In the genomic region with DNA sequence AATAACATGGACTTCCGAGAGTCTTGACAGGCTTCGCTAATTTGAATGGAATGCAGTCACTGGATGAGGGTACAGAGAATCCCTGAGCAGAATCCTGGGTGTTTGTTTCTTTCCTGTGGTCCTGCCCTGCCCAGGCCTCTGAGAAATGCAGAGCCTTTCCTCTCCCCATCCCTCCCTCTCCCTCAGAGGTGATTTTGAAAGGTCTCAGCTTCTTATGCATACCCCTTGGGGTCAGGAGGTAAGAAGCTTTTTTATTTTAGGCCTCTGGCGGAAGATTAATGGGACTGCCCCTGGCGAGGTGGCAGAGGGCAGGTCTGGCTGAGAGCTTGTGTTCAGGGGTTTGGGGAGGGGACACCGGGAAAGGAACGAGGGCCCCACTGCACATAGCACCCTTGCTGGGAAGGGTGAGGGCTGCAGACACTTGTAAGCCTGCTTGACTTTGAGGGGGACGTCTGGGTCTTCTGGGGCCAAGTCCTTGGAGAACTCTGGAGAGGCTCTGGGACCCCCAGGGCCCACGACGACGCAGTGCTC, we compare ENCODE assay signal across 10 cellular contexts.
DNase-seq lines count a peak whose midpoint lies in the region; ATAC-seq and TF ChIP-seq lines count a peak whose summit lies in the region.
"Had no signal": no experiment of that assay in that cellular context is flagged by ENCODE, and none has a peak within 500 bp of the region (broad histone marks: within the 10 kb centered on the region; RNA-seq: fewer than 3 reads in every experiment).

No MANE protein-coding gene starts in this region.

- H3K36me3 Mint-ChIP-seq in GM23338 (ENCODE audit: low read depth) = no peaks in the 10 kb centered on the region; the same call in 2 of the 3 replicates
- H3K36me3 Mint-ChIP-seq: CD4-positive, CD25-positive, alpha-beta regulatory T cell had no signal

- 90% methylated on average over 9 of the region's 10 CpGs for WGBS in mammary epithelial cell (ENCODE audit: low coverage, missing lambda C conversion rate)
- 75% methylated on average over 8 of the region's 10 CpGs for WGBS in SK-N-SH (ENCODE audit: low lambda C conversion rate)

- CTCF ChIA-PET in mammary epithelial cell (lab: Charles Lee; ENCODE audit: low non-redundant PET) = no interaction called here
- CTCF ChIA-PET in SK-N-SH (lab: Yijun Ruan, JAX) = no interaction called here

- H3K27me3 Mint-ChIP-seq in GM23338 (ENCODE audit: insufficient read depth, low read depth, poor library complexity) = peaks cover 9% of the 10 kb centered on the region
- H3K27me3 Mint-ChIP-seq: CD4-positive, CD25-positive, alpha-beta regulatory T cell had no signal

- no peak overlapping the region for H3K27ac ChIP-seq in GM23338 (ENCODE audit: low read depth)
- H3K27ac ChIP-seq in mammary epithelial cell (ENCODE audit: insufficient read depth, low read depth, low read length) = peak overlapping the region; percentile 69
- peak overlapping the region; percentile 12 for H3K27ac ChIP-seq in skeletal muscle tissue (ENCODE audit: low read depth, low read length)
- no peak overlapping the region; a peak in 1 of 4 replicates for H3K27ac ChIP-seq in SK-N-SH (ENCODE audit: low read depth in 2 of 2, low read length in 1 of 2)
- no peak overlapping the region for H3K27ac ChIP-seq in SJCRH30

- H3K36me3 ChIP-seq in GM23338 (ENCODE audit: insufficient read depth) (no peaks in the 10 kb centered on the region), mammary epithelial cell (ENCODE audit: insufficient read depth, low read length) (no peaks in the 10 kb centered on the region), skeletal muscle tissue (ENCODE audit: control insufficient read depth in 3 of 3, insufficient read depth in 3 of 3, low read length in 3 of 3) (no peaks in the 10 kb centered on the region), SK-N-SH (replicated peaks in 1 of 2; ENCODE audit: control insufficient read depth in 1 of 2, insufficient read depth in 2 of 2, low read length in 1 of 2) (no peaks in the 10 kb centered on the region), SJCRH30 (no peaks in the 10 kb centered on the region)

- peaks cover 21% of the 10 kb centered on the region for H3K4me1 Mint-ChIP-seq in GM23338

- H3K9me2 ChIP-seq in GM23338 (ENCODE audit: insufficient read depth) (no peaks in the 10 kb centered on the region), SK-N-SH (no peaks in the 10 kb centered on the region)

- H3K4me3 ChIP-seq in GM23338 = no peak overlapping the region
- H3K4me3 ChIP-seq in mammary epithelial cell (replicated peaks in 1 of 3; ENCODE audit: insufficient read depth in 1 of 3, low read depth in 2 of 3, low read length in 3 of 3) = no peak overlapping the region
- H3K4me3 ChIP-seq in skeletal muscle tissue (ENCODE audit: low read length in 3 of 3) = no peak overlapping the region
- no peak overlapping the region for H3K4me3 ChIP-seq in SK-N-SH (ENCODE audit: low read depth in 2 of 2, low read length in 1 of 2)
- H3K4me3 ChIP-seq in SJCRH30 = no peak overlapping the region

- H3K79me2 ChIP-seq in GM23338 (replicated peaks; ENCODE audit: insufficient read depth) (no peaks in the 10 kb centered on the region), mammary epithelial cell (ENCODE audit: insufficient read depth, low read length) (no peaks in the 10 kb centered on the region), SK-N-SH (ENCODE audit: insufficient read depth) (no peaks in the 10 kb centered on the region)

- ATAC-seq in GM23338 (peak; percentile 71), GM18870 (IDR thresholded peaks at IDR 0.05; ENCODE audit: unreplicated experiment) (no peak)

- POLR2A ChIA-PET in SK-N-SH (lab: Yijun Ruan, JAX) = no interaction called here

- H3K9ac ChIP-seq in mammary epithelial cell (ENCODE audit: insufficient read depth, low read length) (no peak overlapping the region), skeletal muscle tissue (ENCODE audit: low read depth in 1 of 3, low read length in 3 of 3) (peak overlapping the region in 1 of 3 donors; percentile 11), SK-N-SH (no peak overlapping the region)

- H3K4me1 ChIP-seq in GM23338 (ENCODE audit: insufficient read depth) (peaks cover 8% of the 10 kb centered on the region; the same call in 1 of the 2 replicates), mammary epithelial cell (ENCODE audit: insufficient read depth, low read length) (peaks cover 57% of the 10 kb centered on the region), skeletal muscle tissue (ENCODE audit: control insufficient read depth in 3 of 3, insufficient read depth in 3 of 3, low read length in 3 of 3) (peaks cover 10 to 21% (median 12%) of the 10 kb centered on the region in 3 donors), SK-N-SH (ENCODE audit: control insufficient read depth in 1 of 2, insufficient read depth in 2 of 2, low read depth in 1 of 2, low read length in 1 of 2) (peaks cover 5% of the 10 kb centered on the region in 2 experiments; a peak in 2 of 4 replicates), SJCRH30 (peaks cover 39% of the 10 kb centered on the region)

- no peak overlapping the region for H3K27ac Mint-ChIP-seq in GM23338

- H3K27me3 ChIP-seq in GM23338 (ENCODE audit: insufficient read depth) (no peaks in the 10 kb centered on the region), mammary epithelial cell (ENCODE audit: insufficient read depth, low read length) (no peaks in the 10 kb centered on the region), skeletal muscle tissue (ENCODE audit: control insufficient read depth in 3 of 3, insufficient read depth in 3 of 3, low read length in 3 of 3) (no peaks in the 10 kb centered on the region), SK-N-SH (ENCODE audit: insufficient read depth) (no peaks in the 10 kb centered on the region), SJCRH30 (no peaks in the 10 kb centered on the region)

- no peak for TF ChIP-seq RAD21 in SK-N-SH (IDR thresholded peaks at IDR 0.05; ENCODE audit: low read length)

- H3K4me2 ChIP-seq in GM23338 (no peak overlapping the region), mammary epithelial cell (ENCODE audit: insufficient read depth, low read depth, low read length) (no peak overlapping the region), SK-N-SH (no peak overlapping the region)

- H3K9me3 Mint-ChIP-seq in GM23338 = no peaks in the 10 kb centered on the region

- intact Hi-C loops in mammary epithelial cell (cut with micrococcal nuclease) = no loop called here

- H4K20me1 ChIP-seq in GM23338 (replicated peaks; ENCODE audit: insufficient read depth) (no peaks in the 10 kb centered on the region), mammary epithelial cell (ENCODE audit: insufficient read depth, low read length) (no peaks in the 10 kb centered on the region), SK-N-SH (ENCODE audit: insufficient read depth) (no peaks in the 10 kb centered on the region)

- DNase-seq in GM23338 (ENCODE audit: low spot score) (no peak), mammary epithelial cell (no peak), left kidney (ENCODE audit: low read depth, low spot score) (peak; percentile 57), SK-N-SH (no peak), SJCRH30 (no peak), CD1c-positive myeloid dendritic cell (ENCODE audit: extremely low spot score) (no peak)
- DNase-seq: activated gamma-delta T cell; CD4-positive, CD25-positive, alpha-beta regulatory T cell had no signal

- in situ Hi-C loops in mammary epithelial cell (cut with MboI; ENCODE audit: low sequenced_read_pairs in 2 of 2) = no loop called here

- H3F3A ChIP-seq in GM23338 (replicated peaks; ENCODE audit: low read depth) (no peaks in the 10 kb centered on the region), SK-N-SH (replicated peaks; ENCODE audit: insufficient read depth) (peaks cover 10% of the 10 kb centered on the region)

- TF ChIP-seq CTCF in GM23338 (conservative IDR thresholded peaks at IDR 0.05; ENCODE audit: low read depth in 2 of 2) (no peak), mammary epithelial cell (conservative IDR thresholded peaks at IDR 0.05 in 1 of 2, IDR thresholded peaks at IDR 0.05 in 1 of 2; ENCODE audit: extremely low read depth in 1 of 2, insufficient read depth in 1 of 2, low read depth in 1 of 2, low read length in 2 of 2) (no peak), SK-N-SH (IDR thresholded peaks at IDR 0.05) (no peak)

- dilution Hi-C loops in mammary epithelial cell (cut with HindIII; ENCODE audit: low sequenced_read_pairs) = loop anchor here (5.0 kb wide), 1 partner anchor 189 kb away; no protein-coding TSS in a partner anchor

- H2AFZ ChIP-seq in GM23338 (peak overlapping the region; percentile 94), mammary epithelial cell (ENCODE audit: low read depth, low read length) (peak overlapping the region; percentile 17), SK-N-SH (ENCODE audit: low read depth) (no peak overlapping the region)

- no peak for TF ChIP-seq EP300 in SK-N-SH (IDR thresholded peaks at IDR 0.05; ENCODE audit: borderline replicate concordance in 1 of 2, low read depth in 1 of 2, low read length in 1 of 2)

- TSS peak; percentile 93 for BruUV-seq in mammary epithelial cell (replicated peaks; lab: Mats Ljungman, UMichigan)

- no peaks in the 10 kb centered on the region for H3K9me3 ChIP-seq in mammary epithelial cell (replicated peaks; ENCODE audit: insufficient read depth, low read length)
- H3K9me3 ChIP-seq in skeletal muscle tissue (ENCODE audit: control insufficient read depth in 3 of 3, low read length in 3 of 3) = no peaks in the 10 kb centered on the region
- H3K9me3 ChIP-seq in SK-N-SH = no peaks in the 10 kb centered on the region
- no peaks in the 10 kb centered on the region for H3K9me3 ChIP-seq in SJCRH30 (replicated peaks)

- no peak overlapping the region for H3K4me3 Mint-ChIP-seq in GM23338
- H3K4me3 Mint-ChIP-seq: CD4-positive, CD25-positive, alpha-beta regulatory T cell had no signal

TF ChIP-seq in GM23338, 12 proteins besides CTCF, POLR2A, EP300 and RAD21:
- 0 out of 2 replicates have a peak, but pooled peaks have one; percentile 11 for TF ChIP-seq POLR2AphosphoS5 (IDR thresholded peaks at IDR 0.05; ENCODE audit: low read depth)
- TF ChIP-seq NANOG (IDR thresholded peaks at IDR 0.05; ENCODE audit: borderline replicate concordance) = no peak

TF ChIP-seq in SK-N-SH, 30 proteins besides CTCF, POLR2A, EP300 and RAD21 (continues in another document):
- TF ChIP-seq NRF1 (IDR thresholded peaks at IDR 0.05; ENCODE audit: low read depth, low read length) = no peak
- TF ChIP-seq, protein P1, sequence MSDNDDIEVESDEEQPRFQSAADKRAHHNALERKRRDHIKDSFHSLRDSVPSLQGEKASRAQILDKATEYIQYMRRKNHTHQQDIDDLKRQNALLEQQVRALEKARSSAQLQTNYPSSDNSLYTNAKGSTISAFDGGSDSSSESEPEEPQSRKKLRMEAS (IDR thresholded peaks at IDR 0.05; ENCODE audit: low read depth) = no peak
- TF ChIP-seq, protein P2, sequence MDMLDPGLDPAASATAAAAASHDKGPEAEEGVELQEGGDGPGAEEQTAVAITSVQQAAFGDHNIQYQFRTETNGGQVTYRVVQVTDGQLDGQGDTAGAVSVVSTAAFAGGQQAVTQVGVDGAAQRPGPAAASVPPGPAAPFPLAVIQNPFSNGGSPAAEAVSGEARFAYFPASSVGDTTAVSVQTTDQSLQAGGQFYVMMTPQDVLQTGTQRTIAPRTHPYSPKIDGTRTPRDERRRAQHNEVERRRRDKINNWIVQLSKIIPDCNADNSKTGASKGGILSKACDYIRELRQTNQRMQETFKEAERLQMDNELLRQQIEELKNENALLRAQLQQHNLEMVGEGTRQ (IDR thresholded peaks at IDR 0.05; ENCODE audit: borderline replicate concordance, low read depth, low read length) = no peak
- TF ChIP-seq RXRA (IDR thresholded peaks at IDR 0.05; ENCODE audit: borderline replicate concordance, low read depth) = no peak

Comparison
In these comparisons a context has a peak if more than half of its experiments do, and no peak if none do; other contexts are left out.
1. H3K27ac ChIP-seq: peak in mammary epithelial cell (single experiment) and skeletal muscle tissue (single experiment); none in GM23338 (single experiment), SK-N-SH (0 of 2) and SJCRH30 (single experiment).